ENCODE assay signal across 35 cellular contexts in the genomic region with DNA sequence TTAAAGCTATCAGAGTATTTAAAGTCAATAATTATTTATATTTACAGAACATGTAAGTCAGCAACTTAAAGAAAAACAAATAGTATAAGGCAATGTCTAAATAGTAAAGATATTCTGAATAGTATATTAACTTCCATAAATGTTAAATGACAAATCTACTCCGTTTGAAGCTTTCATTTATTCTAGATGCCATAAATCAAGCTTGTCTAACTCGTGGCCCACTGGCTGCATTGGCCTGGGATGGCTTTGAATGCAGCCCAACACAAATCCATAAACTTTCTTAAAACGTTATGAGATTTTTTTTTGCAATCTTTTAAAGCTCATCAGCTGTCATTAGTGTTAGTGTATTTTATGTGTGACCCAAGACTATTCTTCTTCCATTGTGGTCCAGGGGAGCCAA.
"Had no signal": no experiment of that assay in that cellular context is flagged by ENCODE, and none has a peak within 500 bp of the region (broad histone marks: within the 10 kb centered on the region; RNA-seq: fewer than 3 reads in every experiment).

No MANE protein-coding gene starts in this region.

- H3K9ac ChIP-seq: KMS-11 had no signal

- H3K36me3 ChIP-seq: MG63 had no signal

- H3K4me2 ChIP-seq: KMS-11 had no signal

- H3K27ac ChIP-seq: KMS-11 had no signal

- H3K9me3 ChIP-seq: MG63 had no signal

- H3K4me3 ChIP-seq: MG63 had no signal

- DNase-seq: Kasumi-1, KG1, MG63, MM.1S, MV-4-11, NCI-H1048, NCI-H1092, NCI-H1092 treated with DMSO at 0.1 percent for 48 hours, NCI-H1105, NCI-H1105 treated with DMSO at 0.1 percent for 48 hours, NCI-H1417, NCI-H1417 treated with DMSO at 0.1 percent for 48 hours, NCI-H1436, NCI-H1436 treated with DMSO at 0.1 percent for 48 hours, NCI-H146, NCI-H1694, NCI-H1694 treated with DMSO at 0.1 percent for 48 hours, NCI-H187, NCI-H187 treated with DMSO at 0.1 percent for 48 hours, NCI-H1930, NCI-H2029, NCI-H2029 treated with DMSO at 0.1 percent for 48 hours, NCI-H2081, NCI-H2081 treated with DMSO at 0.1 percent for 48 hours, NCI-H2107, NCI-H2171, NCI-H2171 treated with DMSO at 0.1 percent for 48 hours, NCI-H2227 treated with DMSO at 0.1 percent for 48 hours, NCI-H226, NCI-H345, NCI-H446, NCI-H446 treated with DMSO at 0.1 percent for 48 hours, NCI-H510A, NCI-H510A treated with DMSO at 0.1 percent for 48 hours had no signal

- H3K27me3 ChIP-seq: MG63 had no signal
